ENCODE assay signal across 8 cellular contexts in the genomic region with DNA sequence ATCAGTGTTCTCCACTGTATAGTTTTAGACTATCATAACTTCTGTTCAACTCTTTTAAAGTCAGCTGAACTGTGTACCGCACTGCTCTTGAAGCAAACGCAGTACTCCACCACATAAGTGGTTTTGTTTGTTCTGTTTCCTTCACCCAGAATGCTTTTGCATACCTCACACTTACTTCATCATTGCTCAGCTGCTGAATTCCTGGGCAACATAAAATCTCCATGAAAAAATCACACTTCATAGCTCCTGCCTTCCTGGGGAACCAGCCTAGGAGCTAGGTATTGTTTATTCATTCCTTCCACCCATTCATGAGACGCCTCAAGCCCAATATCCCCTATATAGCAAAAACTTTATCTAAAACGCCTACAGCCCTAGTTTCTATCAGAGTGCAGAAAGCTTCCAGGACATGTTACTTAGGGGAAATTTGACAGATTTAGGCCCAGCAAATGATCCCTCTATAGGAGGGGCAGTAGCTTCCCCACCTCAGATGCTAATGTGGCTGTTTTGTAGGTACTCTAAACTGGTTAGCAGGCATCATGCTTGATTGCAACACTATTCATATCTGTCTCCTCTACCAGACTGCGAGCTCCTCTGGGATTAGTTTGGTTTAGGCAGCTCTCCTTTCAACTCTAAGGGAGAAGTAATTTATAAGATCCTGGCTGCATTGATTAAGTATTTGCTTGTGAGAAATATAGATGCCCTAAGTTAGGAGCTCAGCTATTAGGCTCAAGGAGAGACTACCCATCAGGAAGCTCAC. TPM values are rescaled to one million over a fixed set of nuclear protein-coding genes. Genes with fewer than 3 reads are reported as not detected.
DNase-seq lines count a peak whose midpoint lies in the region; ATAC-seq, FAIRE-seq and TF ChIP-seq lines count a peak whose summit lies in the region.

No MANE protein-coding gene starts in this region.

- DNase-seq in MCF 10A (ENCODE audit: unreplicated experiment) (peak; percentile 3), breast epithelium (ENCODE audit: low spot score in 2 of 2) (no peak), cerebellar nuclear complex (lab: John Stamatoyannopoulos, UW) (no peak), kidney (no peak), WERI-Rb-1 (no peak)
- no peak for DNase-seq in central memory CD8-positive, alpha-beta T cell (ENCODE audit: low spot score in 2 of 2)

- H3K36me3 Mint-ChIP-seq in MCF 10A (ENCODE audit: insufficient read depth, unreplicated experiment): no peaks in the 10 kb centered on the region
- H3K36me3 Mint-ChIP-seq in central memory CD8-positive, alpha-beta T cell (ENCODE audit: insufficient read depth): no peaks in the 10 kb centered on the region

- H3K9ac ChIP-seq in kidney (ENCODE audit: low read length in 2 of 2): no peak overlapping the region

- POLR2A ChIA-PET in MCF 10A (lab: Yijun Ruan, JAX): interaction anchor here (0.9 to 2.7 kb wide), 12 partner anchors 21 to 482 kb away, joined by 3 to 9 read pairs (median 4); a partner anchor contains a TSS

- no peaks in the 10 kb centered on the region for H3K36me3 ChIP-seq in breast epithelium
- no peaks in the 10 kb centered on the region for H3K36me3 ChIP-seq in thymus (ENCODE audit: control insufficient read depth, insufficient read depth)
- no peaks in the 10 kb centered on the region for H3K36me3 ChIP-seq in kidney (ENCODE audit: control insufficient read depth in 1 of 2, insufficient read depth in 2 of 2, low read length in 2 of 2)
- no peaks in the 10 kb centered on the region for H3K36me3 ChIP-seq in WERI-Rb-1

- H3K4me1 ChIP-seq in breast epithelium (no peaks in the 10 kb centered on the region), thymus (ENCODE audit: control insufficient read depth, insufficient read depth, low read length) (peaks cover 5% of the 10 kb centered on the region), kidney (ENCODE audit: control insufficient read depth in 1 of 2, insufficient read depth in 1 of 2, low read depth in 1 of 2, low read length in 2 of 2) (no peaks in the 10 kb centered on the region)

- H3K4me3 ChIP-seq in breast epithelium (no peak overlapping the region), thymus (ENCODE audit: low read length) (peak overlapping the region; percentile 57), kidney (ENCODE audit: low read length in 2 of 2) (no peak overlapping the region), WERI-Rb-1 (ENCODE audit: low read depth, low read length) (no peak overlapping the region)

- CTCF ChIA-PET in MCF 10A (lab: Yijun Ruan, JAX): interaction anchor here (0.7 to 6.5 kb wide), 55 partner anchors 8 to 817 kb away, joined by 3 to 118 read pairs (median 4); a partner anchor contains a TSS

- TF ChIP-seq CTCF in MCF 10A (IDR thresholded peaks at IDR 0.05; ENCODE audit: unreplicated experiment): no peak
- TF ChIP-seq CTCF in breast epithelium (IDR thresholded peaks at IDR 0.05): no peak
- no peak for TF ChIP-seq CTCF in kidney (IDR thresholded peaks at IDR 0.05; ENCODE audit: borderline replicate concordance, extremely low read depth, insufficient read depth)
- TF ChIP-seq CTCF in WERI-Rb-1 (IDR thresholded peaks at IDR 0.05; ENCODE audit: low read depth, low read length): no peak

- no peaks in the 10 kb centered on the region for H3K27me3 Mint-ChIP-seq in MCF 10A (ENCODE audit: insufficient read depth, unreplicated experiment)
- H3K27me3 Mint-ChIP-seq in central memory CD8-positive, alpha-beta T cell: peaks cover 9% of the 10 kb centered on the region

- peaks cover 18% of the 10 kb centered on the region for H3K4me1 Mint-ChIP-seq in MCF 10A (ENCODE audit: insufficient read depth, unreplicated experiment)
- H3K4me1 Mint-ChIP-seq in central memory CD8-positive, alpha-beta T cell: peaks cover 10% of the 10 kb centered on the region

- H3K9me3 ChIP-seq in breast epithelium (no peaks in the 10 kb centered on the region), thymus (ENCODE audit: control insufficient read depth) (no peaks in the 10 kb centered on the region), kidney (ENCODE audit: control insufficient read depth in 1 of 2, low read length in 2 of 2) (no peaks in the 10 kb centered on the region), WERI-Rb-1 (ENCODE audit: severe bottlenecking) (no peaks in the 10 kb centered on the region)

- peak; percentile 18 for ATAC-seq in HG03135 (IDR thresholded peaks at IDR 0.05; ENCODE audit: unreplicated experiment)
- ATAC-seq in central memory CD8-positive, alpha-beta T cell (replicated peaks; ENCODE audit: extremely low read depth, poor library complexity, severe bottlenecking): no peak

- WGBS in thymus: 71% methylated on average over 5 of the region's 5 CpGs

- H3K27ac Mint-ChIP-seq in MCF 10A (ENCODE audit: low read depth, unreplicated experiment): no peak overlapping the region
- H3K27ac Mint-ChIP-seq in central memory CD8-positive, alpha-beta T cell (ENCODE audit: low read depth): no peak overlapping the region

- no peaks in the 10 kb centered on the region for H3K9me3 Mint-ChIP-seq in MCF 10A (ENCODE audit: unreplicated experiment)
- H3K9me3 Mint-ChIP-seq in central memory CD8-positive, alpha-beta T cell: no peaks in the 10 kb centered on the region

- peak overlapping the region; percentile 83 for H3K4me3 Mint-ChIP-seq in MCF 10A (ENCODE audit: unreplicated experiment)
- H3K4me3 Mint-ChIP-seq in central memory CD8-positive, alpha-beta T cell: peak overlapping the region; percentile 84

- H3K27ac ChIP-seq in breast epithelium: no peak overlapping the region
- no peak overlapping the region for H3K27ac ChIP-seq in thymus (ENCODE audit: low read depth)
- no peak overlapping the region for H3K27ac ChIP-seq in kidney (ENCODE audit: low read depth in 2 of 2, low read length in 2 of 2)
- H3K27ac ChIP-seq in WERI-Rb-1: no peak overlapping the region

- intact Hi-C loops in MCF 10A (cut with micrococcal nuclease): loop anchor here (1.0 to 2.0 kb wide), 4 partner anchors 100 to 220 kb away; a partner anchor contains a TSS
- intact Hi-C loops in breast epithelium (cut with DNase I; ENCODE audit: low total_unique reads): no loop called here
- intact Hi-C loops in kidney (cut with DNase I): loop anchor here (10.0 kb wide), 1 partner anchor 230 kb away; no protein-coding TSS in a partner anchor

- FAIRE-seq in kidney (lab: Jason Lieb, UNC): no peak

- H3K27me3 ChIP-seq in breast epithelium (no peaks in the 10 kb centered on the region), thymus (ENCODE audit: control insufficient read depth, insufficient read depth) (no peaks in the 10 kb centered on the region), WERI-Rb-1 (ENCODE audit: insufficient read depth, low read depth, severe bottlenecking) (no peaks in the 10 kb centered on the region)

- TF ChIP-seq POLR2A in breast epithelium (IDR thresholded peaks at IDR 0.05): no peak

- BruUV-seq in MCF 10A (replicated peaks; lab: Mats Ljungman, UMichigan): no TSS peak

RNA-seq across cellular contexts. Expression of a gene that starts 44.5 kb away (rescaled TPM):
- not detected in 2 replicates for total RNA-seq in MCF 10A (2022)
- total RNA-seq in breast epithelium: under 1 TPM in 1 of 3 donors, not detected in 2; 0.16 TPM
- not detected for polyA plus RNA-seq in thymus
- not detected for total RNA-seq in kidney
- polyA plus RNA-seq in kidney (ENCODE audit: insufficient read depth, low read depth, low replicate concordance): not detected
